2 cellular contexts compared by ENCODE assay signal in genomic region chr13:111859361-111860105, GRCh38.
TF ChIP-seq lines count a peak whose summit lies in the region.

No MANE protein-coding gene starts in this region.

TF ChIP-seq in H1, 55 proteins besides CTCF, POLR2A, EP300 and RAD21 (continued from another document):
- TF ChIP-seq TBP (IDR thresholded peaks at IDR 0.05; ENCODE audit: low read depth, low read length) (no peak), MAFK (IDR thresholded peaks at IDR 0.05; ENCODE audit: low read depth, low read length) (no peak), SIX5 (IDR thresholded peaks at IDR 0.05; ENCODE audit: low read depth, low read length) (no peak), GTF2F1 (IDR thresholded peaks at IDR 0.05; ENCODE audit: borderline replicate concordance, low read depth, low read length) (no peak), POLR2AphosphoS5 (IDR thresholded peaks at IDR 0.05; ENCODE audit: low read depth, low read length) (no peak), TCF12 (IDR thresholded peaks at IDR 0.05; ENCODE audit: low read depth, low read length) (no peak), KDM5A (IDR thresholded peaks at IDR 0.05; ENCODE audit: low read length) (no peak), EZH2 (IDR thresholded peaks at IDR 0.05; ENCODE audit: low read depth, low read length, severe bottlenecking) (no peak), BACH1 (IDR thresholded peaks at IDR 0.05; ENCODE audit: low read length) (no peak), TAF7 (optimal IDR thresholded peaks at IDR 0.05; ENCODE audit: borderline replicate concordance, low read depth, low read length) (no peak), HDAC2 (IDR thresholded peaks at IDR 0.05; ENCODE audit: borderline replicate concordance in 1 of 2, low read depth in 2 of 2, low read length in 2 of 2) (no peak), E2F6 (IDR thresholded peaks at IDR 0.05) (no peak), ATF3 (IDR thresholded peaks at IDR 0.05; ENCODE audit: insufficient read depth, low read depth, low read length) (no peak)

TF ChIP-seq in WTC11, 78 proteins besides CTCF, POLR2A, EP300 and RAD21 (continued from another document):
- no peak for TF ChIP-seq FOXP4 (CRISPR knock-in tag; IDR thresholded peaks at IDR 0.05)
- no peak for TF ChIP-seq CBFB (CRISPR knock-in tag; IDR thresholded peaks at IDR 0.05; ENCODE audit: low read depth)
- TF ChIP-seq NR1H2 (CRISPR knock-in tag; IDR thresholded peaks at IDR 0.05): no peak
- TF ChIP-seq MLX (CRISPR knock-in tag; IDR thresholded peaks at IDR 0.05): no peak
- no peak for TF ChIP-seq SMAD4 (CRISPR knock-in tag; IDR thresholded peaks at IDR 0.05)
- no peak for TF ChIP-seq ESRRA (CRISPR knock-in tag; IDR thresholded peaks at IDR 0.05; ENCODE audit: borderline replicate concordance)
- no peak for TF ChIP-seq NFYB (CRISPR knock-in tag; conservative IDR thresholded peaks at IDR 0.05; ENCODE audit: low read depth)
- no peak for TF ChIP-seq ZNF512 (CRISPR knock-in tag; IDR thresholded peaks at IDR 0.05; ENCODE audit: borderline replicate concordance)
- no peak for TF ChIP-seq ZNF317 (CRISPR knock-in tag; IDR thresholded peaks at IDR 0.05; ENCODE audit: borderline replicate concordance, low read depth)
- TF ChIP-seq IRF1 (CRISPR knock-in tag; IDR thresholded peaks at IDR 0.05): no peak
- no peak for TF ChIP-seq ETV6 (CRISPR knock-in tag; IDR thresholded peaks at IDR 0.05)
- no peak for TF ChIP-seq RORB (CRISPR knock-in tag; IDR thresholded peaks at IDR 0.05)
- TF ChIP-seq PREB (CRISPR knock-in tag; IDR thresholded peaks at IDR 0.05; ENCODE audit: borderline replicate concordance): no peak
